34 cellular contexts compared by ENCODE assay signal in the genomic region with DNA sequence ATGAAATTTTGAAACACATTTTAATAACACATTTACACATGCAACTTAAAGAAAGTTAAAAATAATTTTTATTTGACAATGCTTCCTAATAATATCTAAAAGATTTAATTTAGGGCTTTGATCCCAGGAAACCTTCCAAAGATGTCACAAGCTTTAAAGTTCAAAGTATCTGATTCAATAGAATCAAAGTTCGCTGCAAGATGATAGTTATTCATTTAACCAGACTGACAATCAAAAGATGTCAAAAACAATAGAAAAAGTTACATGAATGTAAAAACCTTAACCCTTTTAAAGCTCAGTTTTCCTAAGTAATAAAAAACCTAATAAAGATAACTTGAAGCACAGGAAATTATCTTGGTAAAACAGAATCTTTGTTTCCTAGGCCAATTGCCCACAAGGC.
"Had no signal": no experiment of that assay in that cellular context is flagged by ENCODE, and none has a peak within 500 bp of the region (broad histone marks: within the 10 kb centered on the region; RNA-seq: fewer than 3 reads in every experiment).

No MANE protein-coding gene starts in this region.

- H3K4me3 Mint-ChIP-seq: activated B cell treated with CpG ODN at 0.5 μM for 24 hours; activated CD4-positive, alpha-beta memory T cell treated with anti-CD3 and anti-CD28 coated beads for 36 hours; activated CD4-positive, alpha-beta T cell treated with anti-CD3 and anti-CD28 coated beads, Interleukin-2, amount 10 ng/mL, durations not matched to agents 24 days and 14 days; activated CD8-positive, alpha-beta T cell treated with anti-CD3 and anti-CD28 coated beads for 36 hours; activated naive CD4-positive, alpha-beta T cell treated with anti-CD3 and anti-CD28 coated beads for 36 hours; activated naive CD8-positive, alpha-beta T cell treated with anti-CD3 and anti-CD28 coated beads for 36 hours; activated T-cell treated with anti-CD3 and anti-CD28 coated beads, Interleukin-2, amount 50 U/mL, for 4 hours; activated T-cell treated with anti-CD3 and anti-CD28 coated beads, Interleukin-2, amount 50 U/mL, for 72 hours; activated T-helper 1 cell treated with anti-CD3 and anti-CD28 coated beads, Interleukin-12 subunit alpha, Interleukin-12 subunit beta, Interleukin-2, Interleukin-4 antibody, amounts not matched to agents 30 ng/mL and 10 ng/mL and 1 ng/mL, durations not matched to agents 14 hours and 24 hours and 36 hours; activated T-helper 17 cell treated with anti-CD3 and anti-CD28 coated beads, Interleukin-2, amount 50 U/mL, for 72 hours; T-cell; T-helper 17 cell had no signal

- H3K27ac ChIP-seq: adrenal gland, body of pancreas, brain microvascular endothelial cell, breast epithelium, VCaP had no signal

- DNase-seq: activated B cell treated with CpG ODN at 0.5 μM for 24 hours; activated CD4-positive, alpha-beta memory T cell treated with anti-CD3 and anti-CD28 coated beads for 36 hours; activated CD4-positive, alpha-beta T cell treated with anti-CD3 and anti-CD28 coated beads for 4 hours; activated CD4-positive, alpha-beta T cell treated with anti-CD3 and anti-CD28 coated beads, Interleukin-2, amount 10 ng/mL, durations not matched to agents 24 days and 14 days; activated CD4-positive, alpha-beta T cell treated with anti-CD3 and anti-CD28 coated beads, Interleukin-2, amount 50 U/mL, for 1 hour; activated CD4-positive, alpha-beta T cell treated with anti-CD3 and anti-CD28 coated beads, Interleukin-2, amount 50 U/mL, for 4 hours; activated CD4-positive, CD25-positive, alpha-beta regulatory T cell treated with anti-CD3 and anti-CD28 coated beads, Interleukin-2, amount 50 U/mL, for 72 hours; activated CD8-positive, alpha-beta memory T cell treated with anti-CD3 and anti-CD28 coated beads, Interleukin-2, amount 50 U/mL, for 4 hours; activated CD8-positive, alpha-beta T cell treated with anti-CD3 and anti-CD28 coated beads for 36 hours; activated effector memory CD4-positive, alpha-beta T cell treated with anti-CD3 and anti-CD28 coated beads, Interleukin-2, amount 50 U/mL, for 16 hours; activated gamma-delta T cell treated with Interleukin-2 at 50 U/mL for 16 hours; activated naive CD4-positive, alpha-beta T cell; activated naive CD4-positive, alpha-beta T cell treated with anti-CD3 and anti-CD28 coated beads for 36 hours; activated naive CD4-positive, alpha-beta T cell treated with anti-CD3 and anti-CD28 coated beads, Interleukin-2, amount 50 U/mL, for 16 hours; activated naive CD8-positive, alpha-beta T cell treated with anti-CD3 and anti-CD28 coated beads for 36 hours; activated T-cell treated with anti-CD3 and anti-CD28 coated beads for 4 hours; activated T-cell treated with anti-CD3 and anti-CD28 coated beads, Interleukin-2, amount 50 U/mL, for 1 hour; activated T-cell treated with anti-CD3 and anti-CD28 coated beads, Interleukin-2, amount 50 U/mL, for 4 hours; activated T-cell treated with anti-CD3 and anti-CD28 coated beads, Interleukin-2, amount 50 U/mL, for 72 hours; adrenal gland; amniotic stem cell; aorta; body of pancreas; brain microvascular endothelial cell; central memory CD4-positive, alpha-beta T cell; T-cell; T-helper 17 cell had no signal

- H3K4me1 Mint-ChIP-seq: activated B cell treated with CpG ODN at 0.5 μM for 24 hours; activated CD4-positive, alpha-beta T cell treated with anti-CD3 and anti-CD28 coated beads, Interleukin-2, amount 10 ng/mL, durations not matched to agents 24 days and 14 days; activated naive CD8-positive, alpha-beta T cell treated with anti-CD3 and anti-CD28 coated beads for 36 hours; activated T-helper 17 cell treated with anti-CD3 and anti-CD28 coated beads, Interleukin-2, amount 50 U/mL, for 72 hours; T-cell; T-helper 17 cell had no signal

- ATAC-seq: activated CD8-positive, alpha-beta T cell treated with anti-CD3 and anti-CD28 coated beads for 36 hours; activated naive CD4-positive, alpha-beta T cell treated with anti-CD3 and anti-CD28 coated beads, Interleukin-2, amount 50 U/mL, for 72 hours; activated T-cell treated with anti-CD3 and anti-CD28 coated beads, Interleukin-2, amount 50 U/mL, for 4 hours; activated T-cell treated with anti-CD3 and anti-CD28 coated beads, Interleukin-2, amount 50 U/mL, for 72 hours; activated T-helper 17 cell treated with anti-CD3 and anti-CD28 coated beads, Interleukin-2, amount 50 U/mL, for 72 hours; body of pancreas; T-cell; T-helper 17 cell had no signal

- H3K27ac Mint-ChIP-seq: activated B cell treated with CpG ODN at 0.5 μM for 24 hours; activated CD4-positive, alpha-beta memory T cell treated with anti-CD3 and anti-CD28 coated beads for 36 hours; activated CD4-positive, alpha-beta T cell treated with anti-CD3 and anti-CD28 coated beads, Interleukin-2, amount 10 ng/mL, durations not matched to agents 24 days and 14 days; activated CD8-positive, alpha-beta T cell treated with anti-CD3 and anti-CD28 coated beads for 36 hours; activated naive CD4-positive, alpha-beta T cell treated with anti-CD3 and anti-CD28 coated beads for 36 hours; activated naive CD4-positive, alpha-beta T cell treated with anti-CD3 and anti-CD28 coated beads, Interleukin-2, amount 50 U/mL, for 72 hours; activated naive CD8-positive, alpha-beta T cell treated with anti-CD3 and anti-CD28 coated beads for 36 hours; activated T-cell treated with anti-CD3 and anti-CD28 coated beads, Interleukin-2, amount 50 U/mL, for 72 hours; activated T-helper 1 cell treated with anti-CD3 and anti-CD28 coated beads, Interleukin-12 subunit alpha, Interleukin-12 subunit beta, Interleukin-2, Interleukin-4 antibody, amounts not matched to agents 30 ng/mL and 10 ng/mL and 1 ng/mL, durations not matched to agents 14 hours and 24 hours and 36 hours; activated T-helper 17 cell treated with anti-CD3 and anti-CD28 coated beads, Interleukin-2, amount 50 U/mL, for 72 hours; T-cell; T-helper 17 cell had no signal

- FAIRE-seq: astrocyte, TTC549 had no signal

- H3K27me3 ChIP-seq: adrenal gland, body of pancreas, brain microvascular endothelial cell, breast epithelium had no signal

- H3K27me3 Mint-ChIP-seq: activated CD4-positive, alpha-beta T cell treated with anti-CD3 and anti-CD28 coated beads, Interleukin-2, amount 10 ng/mL, durations not matched to agents 24 days and 14 days had no signal

- H3K4me3 ChIP-seq: adrenal gland, body of pancreas, breast epithelium had no signal

- H3K36me3 ChIP-seq: adrenal gland, brain microvascular endothelial cell, breast epithelium had no signal

- H3K4me1 ChIP-seq: adrenal gland, body of pancreas, breast epithelium had no signal
